In genomic region chr11:44744160-44744559, GRCh38 we compare ENCODE assay signal across 22 cellular contexts. TPM values are rescaled to one million over a fixed set of nuclear protein-coding genes. Genes with fewer than 3 reads are reported as not detected.
A peak's percentile ranks its signal among the peaks of the same experiment; 100 is the strongest.
DNase-seq lines count a peak whose midpoint lies in the region; ATAC-seq, FAIRE-seq and TF ChIP-seq lines count a peak whose summit lies in the region.
"Had no signal": no experiment of that assay in that cellular context is flagged by ENCODE, and none has a peak within 500 bp of the region (broad histone marks: within the 10 kb centered on the region; RNA-seq: fewer than 3 reads in every experiment).

No MANE protein-coding gene starts in this region.

- no peaks in the 10 kb centered on the region for H3K36me3 ChIP-seq in Karpas-422 (ENCODE audit: insufficient read depth, low read length)
- H3K36me3 ChIP-seq in pancreas: no peaks in the 10 kb centered on the region
- H3K36me3 ChIP-seq: BE2C had no signal

- TF ChIP-seq CTCF in pancreas (IDR thresholded peaks at IDR 0.05): no peak

- H3K9me3 ChIP-seq in Karpas-422 (ENCODE audit: low read length) (no peaks in the 10 kb centered on the region), pancreas (no peaks in the 10 kb centered on the region)
- H3K9me3 ChIP-seq: BE2C, testis had no signal

- no peak overlapping the region for H2AFZ ChIP-seq in Karpas-422 (ENCODE audit: low read length)

- DNase-seq in DMS 273 treated with DMSO at 0.1 percent for 48 hours (lab: John Stamatoyannopoulos, UW): peak; percentile 25
- peak; percentile 44 for DNase-seq in left kidney (ENCODE audit: low read depth, low spot score)
- DNase-seq in sciatic nerve (ENCODE audit: low spot score): no peak
- DNase-seq in Karpas-422: no peak
- no peak for DNase-seq in NCI-H345 (lab: John Stamatoyannopoulos, UW)
- DNase-seq in pancreas: no peak
- DNase-seq: activated CD4-positive, alpha-beta T cell treated with anti-CD3 and anti-CD28 coated beads, Interleukin-2, amount 10 ng/mL, durations not matched to agents 7 days and 5 days; activated CD8-positive, alpha-beta memory T cell treated with anti-CD3 and anti-CD28 coated beads, Interleukin-2, amount 50 U/mL, for 48 hours; activated naive CD4-positive, alpha-beta T cell treated with anti-CD3 and anti-CD28 coated beads for 36 hours; BE2C; cortex of kidney; KBM-7; NCI-H1048; NCI-H748 treated with DMSO at 0.1 percent for 48 hours; small intestine; testis had no signal

- H3K27ac ChIP-seq in Karpas-422 (ENCODE audit: low read length) (no peak overlapping the region), pancreas (no peak overlapping the region)
- H3K27ac ChIP-seq: testis had no signal

- intact Hi-C loops in sciatic nerve (cut with DNase I): no loop called here
- intact Hi-C loops in pancreas (cut with DNase I): no loop called here

- no peaks in the 10 kb centered on the region for H3K4me1 ChIP-seq in Karpas-422 (ENCODE audit: low read length)
- no peaks in the 10 kb centered on the region for H3K4me1 ChIP-seq in pancreas
- H3K4me1 ChIP-seq: testis had no signal

- no peaks in the 10 kb centered on the region for H4K20me1 ChIP-seq in Karpas-422 (ENCODE audit: insufficient read depth, low read depth, low read length)

- H3K4me3 ChIP-seq in Karpas-422 (ENCODE audit: low read length) (no peak overlapping the region), pancreas (no peak overlapping the region)
- H3K4me3 ChIP-seq: lung, testis had no signal

- no peaks in the 10 kb centered on the region for H3K9me2 ChIP-seq in Karpas-422 (replicated peaks; ENCODE audit: insufficient read depth, low read length)

- no peaks in the 10 kb centered on the region for H3K27me3 ChIP-seq in Karpas-422 (ENCODE audit: low read length)
- no peaks in the 10 kb centered on the region for H3K27me3 ChIP-seq in pancreas
- H3K27me3 ChIP-seq: BE2C, testis had no signal

- H3K79me2 ChIP-seq in Karpas-422 (ENCODE audit: low read length): no peaks in the 10 kb centered on the region

- peak; percentile 76 for ATAC-seq in SK-N-SH treated with all-trans-retinoic acid at 6 μM for 48 hours
- peak; percentile 84 for ATAC-seq in sciatic nerve
- ATAC-seq in GM18867 (IDR thresholded peaks at IDR 0.05; ENCODE audit: unreplicated experiment): no peak
- ATAC-seq in pancreas: no peak
- ATAC-seq: Panc1 had no signal

- no peak overlapping the region for H3K4me2 ChIP-seq in Karpas-422 (ENCODE audit: low read depth, low read length, poor library complexity, severe bottlenecking)

- H3K9ac ChIP-seq in Karpas-422 (ENCODE audit: low read length): no peak overlapping the region

- 83 to 85% methylated on average over 5 of the region's 5 CpGs for WGBS in pancreas, 2 donors

- no peak for FAIRE-seq in pancreas (lab: Jason Lieb, UNC)
- FAIRE-seq: D721Med, H54, small intestine had no signal

TF ChIP-seq in SK-N-SH treated with all-trans-retinoic acid at 6 μM for 48 hours, 23 proteins besides CTCF, POLR2A, EP300 and RAD21:
- TF ChIP-seq ZFP3 (CRISPR knock-in tag; IDR thresholded peaks at IDR 0.05) (no peak), ZNF8 (CRISPR knock-in tag; IDR thresholded peaks at IDR 0.05) (no peak), TSHZ2 (CRISPR knock-in tag; IDR thresholded peaks at IDR 0.05) (peak; percentile 75; the same call in 1 of the 2 replicates), RARB (CRISPR knock-in tag; IDR thresholded peaks at IDR 0.05) (no peak), BACH2 (CRISPR knock-in tag; IDR thresholded peaks at IDR 0.05; ENCODE audit: borderline replicate concordance) (no peak), ZNF70 (CRISPR knock-in tag; IDR thresholded peaks at IDR 0.05) (0 out of 2 replicates have a peak, but pooled peaks have one; percentile 6), SNAI2 (CRISPR knock-in tag; IDR thresholded peaks at IDR 0.05) (no peak), TCF4 (CRISPR knock-in tag; IDR thresholded peaks at IDR 0.05; ENCODE audit: borderline replicate concordance) (peak; percentile 78), OSR1 (CRISPR knock-in tag; IDR thresholded peaks at IDR 0.05) (no peak), CSDC2 (CRISPR knock-in tag; IDR thresholded peaks at IDR 0.05) (no peak)

RNA-seq across cellular contexts. Expression of gene TSPAN18, which starts 17.4 kb away (rescaled TPM):
- 45.5 TPM for total RNA-seq in sciatic nerve
- 0.90 and 1.8 TPM in 2 replicates for total RNA-seq in Karpas-422 (2014; rRNA removed; shearing (Covaris generic); ENCODE audit: low replicate concordance)
- 1 to 10 TPM in 4 of 6 donors, under 1 TPM in 2; 0.69 to 2.7 (median 1.5) TPM for total RNA-seq in pancreas
- polyA plus RNA-seq in pancreas: 1 to 10 TPM; 1.2 to 1.9 TPM

Comparison
In these comparisons a context has a peak if more than half of its experiments do, and no peak if none do; other contexts are left out.
1. DNase-seq: peak in DMS 273 treated with DMSO at 0.1 percent for 48 hours (single experiment) and left kidney (single experiment); none in sciatic nerve (single experiment), Karpas-422 (single experiment), NCI-H345 (single experiment) and pancreas (0 of 6).
2. ATAC-seq: peak in SK-N-SH treated with all-trans-retinoic acid at 6 μM for 48 hours (single experiment) and sciatic nerve (single experiment); none in GM18867 (single experiment) and pancreas (0 of 4).
3. RNA of gene TSPAN18, which starts 17.4 kb away (total RNA-seq): 45.5 TPM in sciatic nerve (single experiment); 0.90 to 1.8 TPM in Karpas-422 and 0.69 to 2.7 TPM in pancreas; every median in the first group is over 10 times any median in the second.